In genomic region chr2:237228226-237228625, GRCh38 we compare ENCODE assay signal across 1 cellular context.
TF ChIP-seq lines count a peak whose summit lies in the region.

No MANE protein-coding gene starts in this region.

TF ChIP-seq in SK-N-SH, 30 proteins besides CTCF, POLR2A, EP300 and RAD21 (continued from another document):
- TF ChIP-seq PBX3 (IDR thresholded peaks at IDR 0.05) (no peak), TAF1 (IDR thresholded peaks at IDR 0.05; ENCODE audit: borderline replicate concordance, low read depth, low read length) (no peak), NRF1 (IDR thresholded peaks at IDR 0.05; ENCODE audit: low read depth, low read length) (no peak), MXI1 (IDR thresholded peaks at IDR 0.05; ENCODE audit: low read depth, low read length) (no peak), FOSL2 (IDR thresholded peaks at IDR 0.05; ENCODE audit: borderline replicate concordance, low read depth) (no peak), YY1 (IDR thresholded peaks at IDR 0.05; ENCODE audit: low read depth) (no peak), USF1 (IDR thresholded peaks at IDR 0.05; ENCODE audit: borderline replicate concordance, low read depth) (no peak), USF2 (IDR thresholded peaks at IDR 0.05; ENCODE audit: borderline replicate concordance, low read depth, low read length) (no peak)
